ENCODE assay signal across 11 cellular contexts in the genomic region with DNA sequence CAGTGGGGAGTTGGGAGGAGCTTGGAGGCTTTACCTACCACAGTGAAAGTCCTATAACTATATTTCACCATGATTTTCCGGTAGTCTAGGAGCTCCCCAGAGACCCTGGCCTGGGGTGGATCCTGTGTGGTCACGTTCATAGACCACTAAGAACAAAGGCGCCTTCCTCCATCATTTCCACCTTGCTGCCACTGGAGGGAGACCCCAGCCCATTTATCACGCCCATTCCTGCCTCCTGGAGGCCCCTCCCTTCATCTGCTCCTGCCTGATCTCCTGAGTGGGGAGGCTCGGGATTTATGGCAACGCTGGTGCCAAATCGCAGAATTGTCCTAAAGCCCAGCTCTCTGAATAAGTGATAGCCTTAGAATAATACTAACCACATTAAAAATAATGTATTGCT.
DNase-seq lines count a peak whose midpoint lies in the region; ATAC-seq and TF ChIP-seq lines count a peak whose summit lies in the region.
"Had no signal": no experiment of that assay in that cellular context is flagged by ENCODE, and none has a peak within 500 bp of the region (broad histone marks: within the 10 kb centered on the region; RNA-seq: fewer than 3 reads in every experiment).

No MANE protein-coding gene starts in this region.

- WGBS in upper lobe of left lung, 2 donors = 35 to 46% methylated on average over 7 of the region's 7 CpGs
- 22% methylated on average over 7 of the region's 7 CpGs for WGBS in prostate gland

- 0 out of 2 replicates have a peak, but pooled peaks have one; percentile 33 for TF ChIP-seq CTCF in OCI-LY7 (conservative IDR thresholded peaks at IDR 0.05; ENCODE audit: low read length)
- peak; percentile 29 for TF ChIP-seq CTCF in foreskin fibroblast (IDR thresholded peaks at IDR 0.05; ENCODE audit: low read depth, low read length)
- TF ChIP-seq CTCF in upper lobe of left lung (IDR thresholded peaks at IDR 0.05) = peak in 1 of 6 experiments; percentile 15
- TF ChIP-seq CTCF in prostate gland (IDR thresholded peaks at IDR 0.05) = no peak

- no peak overlapping the region for H3K27ac ChIP-seq in OCI-LY7 (ENCODE audit: low read depth, low read length, poor library complexity, severe bottlenecking)
- H3K27ac ChIP-seq in upper lobe of left lung = no peak overlapping the region
- no peak overlapping the region for H3K27ac ChIP-seq in prostate gland
- H3K27ac ChIP-seq: stomach had no signal

- H3K4me3 ChIP-seq in OCI-LY7 (ENCODE audit: low read depth, low read length, poor library complexity, severe bottlenecking) (no peak overlapping the region), foreskin fibroblast (ENCODE audit: low read depth in 1 of 2, low read length in 2 of 2) (no peak overlapping the region), upper lobe of left lung (no peak overlapping the region), prostate gland (no peak overlapping the region)
- H3K4me3 ChIP-seq: stomach had no signal

- POLR2A ChIA-PET in OCI-LY7 (lab: Charles Lee) = no interaction called here

- CTCF ChIA-PET in OCI-LY7 (lab: Charles Lee; ENCODE audit: unreplicated experiment) = no interaction called here

- no peaks in the 10 kb centered on the region for H4K20me1 ChIP-seq in OCI-LY7 (ENCODE audit: insufficient read depth, low read length)

- H3K27me3 ChIP-seq in upper lobe of left lung (no peaks in the 10 kb centered on the region), prostate gland (replicated peaks; ENCODE audit: insufficient read depth) (no peaks in the 10 kb centered on the region)
- H3K27me3 ChIP-seq: stomach had no signal

- H3K4me1 ChIP-seq in OCI-LY7 (ENCODE audit: insufficient read depth, low read length, poor library complexity, severe bottlenecking) = no peaks in the 10 kb centered on the region
- H3K4me1 ChIP-seq in upper lobe of left lung = no peaks in the 10 kb centered on the region
- H3K4me1 ChIP-seq in prostate gland (replicated peaks) = no peaks in the 10 kb centered on the region
- H3K4me1 ChIP-seq: stomach had no signal

- peak; percentile 27 to 59 for DNase-seq in NCI-H524 (lab: John Stamatoyannopoulos, UW)
- DNase-seq in NCI-H524 treated with DMSO at 0.1 percent for 48 hours (lab: John Stamatoyannopoulos, UW) = no peak
- no peak for DNase-seq in OCI-LY7 (ENCODE audit: low spot score)
- peak in 1 of 2 donors; percentile 51 for DNase-seq in foreskin fibroblast
- peak in 1 of 2 donors; percentile 31 for DNase-seq in upper lobe of left lung
- DNase-seq in globus pallidus (ENCODE audit: low spot score) = no peak
- no peak for DNase-seq in prostate gland (ENCODE audit: low spot score)
- DNase-seq: C1 segment of cervical spinal cord, small intestine, stomach had no signal

- ATAC-seq in upper lobe of left lung (ENCODE audit: low FRiP score in 2 of 2) (peak; percentile 13 to 52), GM18873 (IDR thresholded peaks at IDR 0.05; ENCODE audit: low FRiP score, unreplicated experiment) (no peak)

- H3K36me3 ChIP-seq in OCI-LY7 (ENCODE audit: insufficient read depth, low read length) (no peaks in the 10 kb centered on the region), upper lobe of left lung (no peaks in the 10 kb centered on the region), prostate gland (no peaks in the 10 kb centered on the region)
- H3K36me3 ChIP-seq: stomach had no signal

- no peaks in the 10 kb centered on the region for H3K9me2 ChIP-seq in OCI-LY7 (ENCODE audit: insufficient read depth, low read length)

- no peak overlapping the region for H2AFZ ChIP-seq in OCI-LY7 (ENCODE audit: low read length)

- TF ChIP-seq EP300 in upper lobe of left lung (IDR thresholded peaks at IDR 0.05) = no peak

- intact Hi-C loops in OCI-LY7 (cut with micrococcal nuclease; ENCODE audit: unreplicated experiment) (no loop called here), prostate gland (cut with DNase I) (loop anchor here (5.0 to 10.0 kb wide), 2 partner anchors 583 to 896 kb away; partner anchors contain the start of gene PID1)

- H3K79me2 ChIP-seq in OCI-LY7 (ENCODE audit: insufficient read depth, low read depth, low read length) = no peaks in the 10 kb centered on the region

- no peak overlapping the region for H3K4me2 ChIP-seq in OCI-LY7 (ENCODE audit: low read length)

- TF ChIP-seq POLR2A in upper lobe of left lung (IDR thresholded peaks at IDR 0.05) (no peak), prostate gland (IDR thresholded peaks at IDR 0.05) (no peak)

- no peaks in the 10 kb centered on the region for H3K9me3 ChIP-seq in OCI-LY7 (ENCODE audit: low read length)
- no peaks in the 10 kb centered on the region for H3K9me3 ChIP-seq in upper lobe of left lung
- H3K9me3 ChIP-seq in prostate gland = no peaks in the 10 kb centered on the region
- H3K9me3 ChIP-seq: stomach had no signal

- no TSS peak for BruUV-seq in OCI-LY7 (replicated peaks; lab: Mats Ljungman, UMichigan)

Comparison
In these comparisons a context has a peak if more than half of its experiments do, and no peak if none do; other contexts are left out.
1. DNase-seq: peak in NCI-H524 (2 of 2); none in NCI-H524 treated with DMSO at 0.1 percent for 48 hours (single experiment), OCI-LY7 (single experiment), globus pallidus (single experiment) and prostate gland (single experiment).
2. CTCF ChIP-seq: peak in OCI-LY7 (single experiment) and foreskin fibroblast (single experiment); none in prostate gland (0 of 4).